ENCODE assay signal across 8 cellular contexts in the genomic region with DNA sequence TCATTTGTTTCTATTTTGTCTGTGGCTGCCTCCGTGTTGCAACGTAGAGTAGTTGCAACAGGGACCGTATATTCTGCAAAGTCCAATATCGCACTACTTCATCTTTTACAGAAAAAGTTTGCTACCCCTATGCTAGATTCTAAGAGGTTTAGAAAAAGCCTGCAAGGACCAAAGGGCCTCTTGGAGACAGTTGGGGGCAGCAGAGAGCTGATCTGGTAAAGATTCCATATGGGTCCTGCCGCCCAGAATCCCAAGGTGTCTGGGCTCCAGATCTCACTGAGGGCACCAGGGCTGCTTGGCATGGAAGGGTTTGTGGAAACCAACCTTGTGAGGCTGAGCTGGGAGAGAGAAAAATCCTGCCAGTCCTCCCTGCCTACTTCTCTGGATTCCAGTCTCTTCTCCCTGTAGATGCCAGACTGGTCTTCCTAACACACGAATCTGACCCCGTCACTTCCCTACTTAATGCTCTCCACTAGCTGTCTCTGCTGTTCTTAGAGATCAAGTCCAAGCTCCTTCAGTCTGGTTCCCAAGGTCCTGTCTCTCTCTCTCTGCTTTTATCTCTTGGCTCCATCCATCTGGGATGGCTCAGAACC.
DNase-seq lines count a peak whose midpoint lies in the region; ATAC-seq and TF ChIP-seq lines count a peak whose summit lies in the region.

No MANE protein-coding gene starts in this region.

- H3K36me3 Mint-ChIP-seq in Calu3 (ENCODE audit: insufficient read depth, unreplicated experiment) = no peaks in the 10 kb centered on the region
- no peaks in the 10 kb centered on the region for H3K36me3 Mint-ChIP-seq in endothelial cell (ENCODE audit: low read depth, unreplicated experiment)
- H3K36me3 Mint-ChIP-seq in T-helper 17 cell (ENCODE audit: low read depth) = peaks cover 15% of the 10 kb centered on the region

- no TSS peak for BruUV-seq in Calu3 (replicated peaks; lab: Mats Ljungman, UMichigan)

- CTCF ChIA-PET in Calu3 (lab: Charles Lee) = interaction anchor here (0.6 to 1.0 kb wide), 3 partner anchors 50 to 389 kb away, joined by 3 read pairs; no protein-coding TSS in a partner anchor

- H3K4me3 Mint-ChIP-seq in Calu3 (ENCODE audit: low read depth, unreplicated experiment) (no peak overlapping the region), endothelial cell (ENCODE audit: unreplicated experiment) (no peak overlapping the region), T-helper 17 cell (no peak overlapping the region)

- H3K27ac Mint-ChIP-seq in Calu3 (ENCODE audit: unreplicated experiment) (no peak overlapping the region), endothelial cell (ENCODE audit: unreplicated experiment) (no peak overlapping the region), T-helper 17 cell (no peak overlapping the region)

- intact Hi-C loops in Calu3 (cut with micrococcal nuclease; ENCODE audit: unreplicated experiment) = loop anchor here (1.0 to 5.0 kb wide), 3 partner anchors 49 to 384 kb away; no protein-coding TSS in a partner anchor

- ATAC-seq in T-helper 17 cell (no peak), GM21447 (IDR thresholded peaks at IDR 0.05; ENCODE audit: unreplicated experiment) (no peak), GM19023 (IDR thresholded peaks at IDR 0.05; ENCODE audit: unreplicated experiment) (no peak)

- H3K27me3 Mint-ChIP-seq in Calu3 (ENCODE audit: unreplicated experiment) = peaks cover 87% of the 10 kb centered on the region
- H3K27me3 Mint-ChIP-seq in endothelial cell (ENCODE audit: unreplicated experiment) = no peaks in the 10 kb centered on the region
- peaks cover 91% of the 10 kb centered on the region for H3K27me3 Mint-ChIP-seq in T-helper 17 cell

- H3K4me1 Mint-ChIP-seq in Calu3 (ENCODE audit: low read depth, unreplicated experiment) = no peaks in the 10 kb centered on the region
- no peaks in the 10 kb centered on the region for H3K4me1 Mint-ChIP-seq in endothelial cell (ENCODE audit: unreplicated experiment)
- peaks cover 2% of the 10 kb centered on the region for H3K4me1 Mint-ChIP-seq in T-helper 17 cell

- DNase-seq in Calu3 = peak; percentile 46
- DNase-seq in HCEC 1CT = peak; percentile 29
- peak; percentile 66 to 90 for DNase-seq in NCI-H526 (lab: John Stamatoyannopoulos, UW)
- DNase-seq in endothelial cell (ENCODE audit: low spot score) = peak; percentile 71
- peak; percentile 57 for DNase-seq in retina
- DNase-seq in T-helper 17 cell = no peak

- TF ChIP-seq CTCF in Calu3 (IDR thresholded peaks at IDR 0.05; ENCODE audit: unreplicated experiment) = peak; percentile 33
- TF ChIP-seq CTCF in endothelial cell (IDR thresholded peaks at IDR 0.05; ENCODE audit: unreplicated experiment) = peak; percentile 3

- H3K9me3 ChIP-seq in T-helper 17 cell (ENCODE audit: control insufficient read depth, low read length, poor library complexity, severe bottlenecking) = no peaks in the 10 kb centered on the region

- H3K9me3 Mint-ChIP-seq in Calu3 (ENCODE audit: low read depth, unreplicated experiment) = no peaks in the 10 kb centered on the region
- no peaks in the 10 kb centered on the region for H3K9me3 Mint-ChIP-seq in endothelial cell (ENCODE audit: unreplicated experiment)

Comparison
In these comparisons a context has a peak if more than half of its experiments do, and no peak if none do; other contexts are left out.
1. DNase-seq: peak in Calu3 (single experiment), HCEC 1CT (single experiment), NCI-H526 (2 of 2), endothelial cell (single experiment) and retina (single experiment); none in T-helper 17 cell (0 of 3).